In genomic region chr7:57348646-57349269, GRCh38 we compare ENCODE assay signal across 13 cellular contexts.
DNase-seq lines count a peak whose midpoint lies in the region; ATAC-seq and TF ChIP-seq lines count a peak whose summit lies in the region.
"Had no signal": no experiment of that assay in that cellular context is flagged by ENCODE, and none has a peak within 500 bp of the region (broad histone marks: within the 10 kb centered on the region; RNA-seq: fewer than 3 reads in every experiment).

No MANE protein-coding gene starts in this region.

- H3K27ac Mint-ChIP-seq in natural killer cell = no peak overlapping the region
- H3K27ac Mint-ChIP-seq: B cell; CD4-positive, alpha-beta T cell had no signal

- H3K36me3 Mint-ChIP-seq in natural killer cell = peaks cover 13% of the 10 kb centered on the region

- H3K4me3 ChIP-seq in gastroesophageal sphincter (no peak overlapping the region), heart right ventricle (no peak overlapping the region), right cardiac atrium (ENCODE audit: low read length) (no peak overlapping the region), gastrocnemius medialis (no peak overlapping the region)
- H3K4me3 ChIP-seq: HAP-1 had no signal

- H3K9me3 Mint-ChIP-seq in natural killer cell = peaks cover 9 to 19% of the 10 kb centered on the region in 2 donors

- no peaks in the 10 kb centered on the region for H3K27me3 Mint-ChIP-seq in natural killer cell (ENCODE audit: low read depth in 2 of 2)
- H3K27me3 Mint-ChIP-seq: B cell; CD4-positive, alpha-beta T cell had no signal

- peak; percentile 13 to 64 for DNase-seq in heart right ventricle
- peak; percentile 42 to 76 (median 73) for DNase-seq in right cardiac atrium
- peak; percentile 32 to 71 for DNase-seq in gastrocnemius medialis
- no peak for DNase-seq in SHP77 (lab: John Stamatoyannopoulos, UW)
- no peak for DNase-seq in natural killer cell
- DNase-seq: C1 segment of cervical spinal cord; Calu3; CD4-positive, alpha-beta T cell; DMS 273 treated with DMSO at 0.1 percent for 48 hours had no signal

- no peak for TF ChIP-seq EP300 in gastroesophageal sphincter (IDR thresholded peaks at IDR 0.05)

- H3K9me3 ChIP-seq in gastroesophageal sphincter (peaks cover 0 to 7% (median 0%) of the 10 kb centered on the region in 3 donors), heart right ventricle (peaks cover 0 to 53% (median 0%) of the 10 kb centered on the region in 11 donors), right cardiac atrium (ENCODE audit: control insufficient read depth, low read length) (no peaks in the 10 kb centered on the region), gastrocnemius medialis (no peaks in the 10 kb centered on the region)
- H3K9me3 ChIP-seq: HAP-1 had no signal

- ATAC-seq in gastroesophageal sphincter (peak; percentile 34), heart right ventricle (peak in 7 of 8 donors; percentile 23 to 93 (median 74)), right cardiac atrium (peak; percentile 75 to 85), gastrocnemius medialis (peak; percentile 55), natural killer cell (no peak), GM21737 (IDR thresholded peaks at IDR 0.05; ENCODE audit: unreplicated experiment) (no peak)

- TF ChIP-seq POLR2A in gastroesophageal sphincter (IDR thresholded peaks at IDR 0.05) (no peak), gastrocnemius medialis (IDR thresholded peaks at IDR 0.05) (peak in 1 of 2 donors; percentile 44)

- H3K27ac ChIP-seq in gastroesophageal sphincter (no peak overlapping the region), heart right ventricle (peak overlapping the region in 6 of 10 donors; percentile 32 to 79 (median 56)), right cardiac atrium (ENCODE audit: low read length) (peak overlapping the region; percentile 73), gastrocnemius medialis (peak overlapping the region in 3 of 4 donors; percentile 38 to 72 (median 59))

- H3K36me3 ChIP-seq in gastroesophageal sphincter (no peaks in the 10 kb centered on the region), heart right ventricle (no peaks in the 10 kb centered on the region), gastrocnemius medialis (no peaks in the 10 kb centered on the region)
- H3K36me3 ChIP-seq: HAP-1 had no signal

- H3K27me3 ChIP-seq in gastroesophageal sphincter = no peaks in the 10 kb centered on the region
- no peaks in the 10 kb centered on the region for H3K27me3 ChIP-seq in heart right ventricle
- H3K27me3 ChIP-seq in right cardiac atrium (ENCODE audit: control insufficient read depth, insufficient read depth) = no peaks in the 10 kb centered on the region
- no peaks in the 10 kb centered on the region for H3K27me3 ChIP-seq in gastrocnemius medialis

- H3K4me1 Mint-ChIP-seq in natural killer cell = no peaks in the 10 kb centered on the region
- H3K4me1 Mint-ChIP-seq: B cell had no signal

- no peak for TF ChIP-seq CTCF in gastroesophageal sphincter (IDR thresholded peaks at IDR 0.05)
- no peak for TF ChIP-seq CTCF in heart right ventricle (IDR thresholded peaks at IDR 0.05)
- no peak for TF ChIP-seq CTCF in gastrocnemius medialis (IDR thresholded peaks at IDR 0.05 in 4 of 5, conservative IDR thresholded peaks at IDR 0.05 in 1 of 5)
- no peak for TF ChIP-seq CTCF in natural killer cell (IDR thresholded peaks at IDR 0.05)

- in situ Hi-C loops in gastrocnemius medialis (cut with MboI; ENCODE audit: low sequenced_read_pairs in 4 of 4) = no loop called here

- intact Hi-C loops in heart right ventricle (cut with DNase I) = no loop called here
- intact Hi-C loops in right cardiac atrium (cut with DNase I) = no loop called here
- intact Hi-C loops in gastrocnemius medialis (cut with DNase I; ENCODE audit: low total_unique reads) = no loop called here
- intact Hi-C loops in natural killer cell (cut with micrococcal nuclease) = no loop called here

- H3K4me3 Mint-ChIP-seq in natural killer cell = no peak overlapping the region
- H3K4me3 Mint-ChIP-seq: B cell; CD4-positive, alpha-beta T cell had no signal

- H3K4me1 ChIP-seq in gastroesophageal sphincter (no peaks in the 10 kb centered on the region), heart right ventricle (peaks cover 0 to 19% (median under 1%) of the 10 kb centered on the region in 9 donors), right cardiac atrium (ENCODE audit: control insufficient read depth, insufficient read depth, low read length) (peaks cover 2% of the 10 kb centered on the region), gastrocnemius medialis (no peaks in the 10 kb centered on the region)
- H3K4me1 ChIP-seq: HAP-1 had no signal

- WGBS in gastroesophageal sphincter (ENCODE audit: low coverage in 1 of 2), 2 donors = 33% methylated on average over 2 of the region's 7 CpGs; no CpG with 5 or more reads in 1 of the 2 donors
- WGBS in heart right ventricle, 2 donors = 51 to 65% methylated on average over 7 of the region's 7 CpGs
- 52% methylated on average over 7 of the region's 7 CpGs for WGBS in right cardiac atrium

Comparison
In these comparisons a context has a peak if more than half of its experiments do, and no peak if none do; other contexts are left out.
1. ATAC-seq: peak in gastroesophageal sphincter (single experiment), heart right ventricle (7 of 8), right cardiac atrium (2 of 2) and gastrocnemius medialis (2 of 2); none in natural killer cell (0 of 3) and GM21737 (single experiment).
2. H3K27ac ChIP-seq: peak in heart right ventricle (6 of 10), right cardiac atrium (single experiment) and gastrocnemius medialis (3 of 4); none in gastroesophageal sphincter (0 of 4).
3. DNase-seq: peak in heart right ventricle (2 of 2), right cardiac atrium (3 of 3) and gastrocnemius medialis (2 of 2); none in SHP77 (0 of 2) and natural killer cell (single experiment).